8 cellular contexts compared by ENCODE assay signal in genomic region chr3:184176377-184177330, GRCh38. TPM values are rescaled to one million over a fixed set of nuclear protein-coding genes. Genes with fewer than 3 reads are reported as not detected.
DNase-seq lines count a peak whose midpoint lies in the region; ATAC-seq and TF ChIP-seq lines count a peak whose summit lies in the region.

No MANE protein-coding gene starts in this region.

- H3K4me1 ChIP-seq in iPS-20b (ENCODE audit: insufficient read depth, low read length) (peaks cover 15% of the 10 kb centered on the region), sigmoid colon (peaks cover 0 to 51% (median 38%) of the 10 kb centered on the region in 4 donors)

- TF ChIP-seq CTCF in brain microvascular endothelial cell (IDR thresholded peaks at IDR 0.05; ENCODE audit: low read depth, low read length, missing control alignments) = peak; percentile 17
- TF ChIP-seq CTCF in sigmoid colon (IDR thresholded peaks at IDR 0.05) = no peak

- H3K27me3 ChIP-seq in brain microvascular endothelial cell (replicated peaks) (no peaks in the 10 kb centered on the region), iPS-20b (ENCODE audit: insufficient read depth, low read length) (no peaks in the 10 kb centered on the region), sigmoid colon (no peaks in the 10 kb centered on the region)

- H3K4me3 ChIP-seq in brain microvascular endothelial cell (ENCODE audit: low read depth, low read length) (peak overlapping the region; percentile 99), iPS-20b (ENCODE audit: low read length) (peak overlapping the region; percentile 87), sigmoid colon (peak overlapping the region; percentile 87 to 99 (median 94))

- no peak for ATAC-seq in GM18505 (IDR thresholded peaks at IDR 0.05; ENCODE audit: unreplicated experiment)

- H3K9me3 ChIP-seq in iPS-20b (ENCODE audit: insufficient read depth, low read depth, low read length) = no peaks in the 10 kb centered on the region
- H3K9me3 ChIP-seq in sigmoid colon = no peaks in the 10 kb centered on the region

- intact Hi-C loops in sigmoid colon (cut with DNase I) = no loop called here

- WGBS in sigmoid colon, 2 donors = 68 to 83% methylated on average over 19 of the region's 19 CpGs

- peak overlapping the region; percentile 96 for H3K9ac ChIP-seq in iPS-20b (ENCODE audit: low read depth, low read length)

- peak; percentile 80 for DNase-seq in DMS 273 (lab: John Stamatoyannopoulos, UW; ENCODE audit: unreplicated experiment)
- no peak for DNase-seq in DMS 273 treated with DMSO at 0.1 percent for 48 hours (lab: John Stamatoyannopoulos, UW)
- peak; percentile 70 to 84 for DNase-seq in NOMO-1 (lab: John Stamatoyannopoulos, UW; ENCODE audit: unreplicated experiment in 2 of 2)
- peak; percentile 97 for DNase-seq in brain microvascular endothelial cell
- DNase-seq in sigmoid colon = peak; percentile 87
- DNase-seq in stimulated activated CD4-positive, alpha-beta T cell treated with anti-CD3 and anti-CD28 coated beads, Interleukin-1b, Interleukin-23, amount 100 ng/mL, for 48 hours = no peak

- TF ChIP-seq EP300 in sigmoid colon (IDR thresholded peaks at IDR 0.05) = no peak

- peak overlapping the region; percentile 96 for H3K27ac ChIP-seq in brain microvascular endothelial cell
- peak overlapping the region; percentile 92 for H3K27ac ChIP-seq in iPS-20b (ENCODE audit: low read length)
- peak overlapping the region; percentile 93 to 98 (median 96) for H3K27ac ChIP-seq in sigmoid colon

- no peak for TF ChIP-seq POLR2A in sigmoid colon (IDR thresholded peaks at IDR 0.05)
- TF ChIP-seq POLR2A in GM18505 (IDR thresholded peaks at IDR 0.05; ENCODE audit: borderline replicate concordance, extremely low read depth, insufficient read depth, insufficient read length) = no peak

- H3K36me3 ChIP-seq in brain microvascular endothelial cell (replicated peaks) = peaks cover 54% of the 10 kb centered on the region
- peaks cover 59% of the 10 kb centered on the region for H3K36me3 ChIP-seq in iPS-20b (ENCODE audit: insufficient read depth, low read depth, low read length)
- H3K36me3 ChIP-seq in sigmoid colon = peaks cover 21 to 59% (median 45%) of the 10 kb centered on the region in 4 donors

- in situ Hi-C loops in brain microvascular endothelial cell (cut with HindIII; ENCODE audit: low pct_ligation_motif_present, low sequenced_read_pairs) = no loop called here

RNA-seq across cellular contexts. Expression of gene AP2M1, which starts 2.0 kb away (rescaled TPM):
- 100 to 1,000 TPM; 203 to 239 (median 225) TPM for total RNA-seq in sigmoid colon
- 100 to 1,000 TPM; 226 to 240 (median 237) TPM for polyA plus RNA-seq in sigmoid colon

RNA-seq across cellular contexts. Expression of gene ABCF3, which starts 9.3 kb away (rescaled TPM):
- 10 to 100 TPM; 32.4 to 51.3 (median 39.2) TPM for total RNA-seq in sigmoid colon
- polyA plus RNA-seq in sigmoid colon = 10 to 100 TPM; 36.5 to 48.9 (median 45.6) TPM

RNA-seq across cellular contexts. Expression of gene DVL3, which starts 21.5 kb away (rescaled TPM):
- 10 to 100 TPM; 38.5 to 71.2 (median 53.9) TPM for total RNA-seq in sigmoid colon
- polyA plus RNA-seq in sigmoid colon = 10 to 100 TPM; 15.0 to 40.8 (median 26.4) TPM

RNA-seq across cellular contexts. Expression of gene EIF2B5, which starts 41.5 kb away (rescaled TPM):
- total RNA-seq in sigmoid colon = 10 to 100 TPM; 26.0 to 43.5 (median 31.3) TPM
- polyA plus RNA-seq in sigmoid colon = 10 to 100 TPM; 31.8 to 48.1 (median 35.4) TPM

RNA-seq across cellular contexts. Expression of gene VWA5B2, which starts 52.7 kb away (rescaled TPM):
- under 1 TPM in 2 of 4 donors, not detected in 2; 0.36 to 0.83 TPM for total RNA-seq in sigmoid colon
- 1 to 10 TPM in 1 of 3 donors, under 1 TPM in 2; 0.23 to 1.0 (median 0.60) TPM for polyA plus RNA-seq in sigmoid colon

Comparison
In these comparisons a context has a peak if more than half of its experiments do, and no peak if none do; other contexts are left out.
1. DNase-seq: peak in DMS 273 (single experiment), NOMO-1 (2 of 2), brain microvascular endothelial cell (single experiment) and sigmoid colon (single experiment); none in DMS 273 treated with DMSO at 0.1 percent for 48 hours (single experiment) and stimulated activated CD4-positive, alpha-beta T cell treated with anti-CD3 and anti-CD28 coated beads, Interleukin-1b, Interleukin-23, amount 100 ng/mL, for 48 hours (single experiment).
2. Peak in every context shown above with its lines, with median percentiles within 50 percentile points of each other: H3K27ac ChIP-seq and H3K4me3 ChIP-seq.